In genomic region chr19:15634105-15634504, GRCh38 we compare ENCODE assay signal across 22 cellular contexts. TPM values are rescaled to one million over a fixed set of nuclear protein-coding genes. Genes with fewer than 3 reads are reported as not detected.
DNase-seq lines count a peak whose midpoint lies in the region; ATAC-seq and TF ChIP-seq lines count a peak whose summit lies in the region.
"Had no signal": no experiment of that assay in that cellular context is flagged by ENCODE, and none has a peak within 500 bp of the region (broad histone marks: within the 10 kb centered on the region; RNA-seq: fewer than 3 reads in every experiment).

No MANE protein-coding gene starts in this region.

- peaks cover 8% of the 10 kb centered on the region for H3K9me3 Mint-ChIP-seq in osteocyte (ENCODE audit: unreplicated experiment)
- H3K9me3 Mint-ChIP-seq: CD4-positive, alpha-beta memory T cell had no signal

- no peaks in the 10 kb centered on the region for H3K4me1 Mint-ChIP-seq in osteocyte (ENCODE audit: unreplicated experiment)

- H3K4me3 Mint-ChIP-seq in osteocyte (ENCODE audit: unreplicated experiment) = no peak overlapping the region
- H3K4me3 Mint-ChIP-seq: CD4-positive, alpha-beta memory T cell had no signal

- TF ChIP-seq CTCF in liver (IDR thresholded peaks at IDR 0.05; ENCODE audit: low read depth, low read length, missing input control) (no peak), osteocyte (IDR thresholded peaks at IDR 0.05) (no peak)

- peak; percentile 10 to 37 for TF ChIP-seq RAD21 in liver (IDR thresholded peaks at IDR 0.05)

- no peak overlapping the region for H3K4me3 ChIP-seq in liver (ENCODE audit: low read depth in 1 of 3, low read length in 3 of 3)
- H3K4me3 ChIP-seq: A549, GM23248 had no signal

- WGBS in liver = 31% methylated on average over 3 of the region's 3 CpGs

- no peaks in the 10 kb centered on the region for H3K36me3 Mint-ChIP-seq in osteocyte (ENCODE audit: unreplicated experiment)
- H3K36me3 Mint-ChIP-seq: CD4-positive, alpha-beta memory T cell had no signal

- H3K9me3 ChIP-seq in liver (ENCODE audit: control insufficient read depth in 4 of 4, low read length in 3 of 4) = no peaks in the 10 kb centered on the region
- H3K9me3 ChIP-seq: A549 had no signal

- H3K27me3 Mint-ChIP-seq in osteocyte (ENCODE audit: unreplicated experiment) = no peaks in the 10 kb centered on the region

- ATAC-seq in GM18873 (IDR thresholded peaks at IDR 0.05; ENCODE audit: low FRiP score, unreplicated experiment) = no peak
- ATAC-seq: A549 had no signal

- H3K4me1 ChIP-seq in liver (ENCODE audit: control insufficient read depth in 4 of 4, insufficient read depth in 4 of 4, low read length in 3 of 4) = peaks cover 0 to 32% (median 14%) of the 10 kb centered on the region in 4 donors
- H3K4me1 ChIP-seq: A549 had no signal

- H3K36me3 ChIP-seq in liver (ENCODE audit: control insufficient read depth in 4 of 4, insufficient read depth in 3 of 4, low read depth in 1 of 4, low read length in 3 of 4) = no peaks in the 10 kb centered on the region

- peak overlapping the region; percentile 36 to 59 for H3K27ac ChIP-seq in liver (ENCODE audit: low read depth in 1 of 2, low read length in 2 of 2)
- H3K27ac ChIP-seq: A549, GM23248 had no signal

- peak; percentile 20 for DNase-seq in kidney tubule cell (ENCODE audit: low spot score)
- DNase-seq in osteocyte (ENCODE audit: extremely low spot score, unreplicated experiment) = peak; percentile 19
- DNase-seq in NOMO-1 (lab: John Stamatoyannopoulos, UW; ENCODE audit: unreplicated experiment in 2 of 2) = no peak
- DNase-seq in NCI-H1417 treated with DMSO at 0.1 percent for 48 hours (lab: John Stamatoyannopoulos, UW) = no peak
- DNase-seq: 8988T; ACHN; C1 segment of cervical spinal cord; Calu3; CD4-positive, alpha-beta memory T cell; COR-L47; DMS53; DMS79 treated with DMSO at 0.1 percent for 48 hours; GM23248; H7; HCEC 1CT had no signal

- no peak overlapping the region for H3K27ac Mint-ChIP-seq in osteocyte (ENCODE audit: unreplicated experiment)
- H3K27ac Mint-ChIP-seq: CD4-positive, alpha-beta memory T cell had no signal

- H3K27me3 ChIP-seq in liver (ENCODE audit: control insufficient read depth in 4 of 4, insufficient read depth in 4 of 4, low read length in 3 of 4) = no peaks in the 10 kb centered on the region

- no peak overlapping the region for H3K9ac ChIP-seq in liver (ENCODE audit: low read depth in 1 of 2, low read length in 2 of 2)
- H3K9ac ChIP-seq: GM23248 had no signal

TF ChIP-seq in liver, 16 proteins besides CTCF, POLR2A, EP300 and RAD21:
- TF ChIP-seq GABPA (IDR thresholded peaks at IDR 0.05 in 1 of 2, conservative IDR thresholded peaks at IDR 0.05 in 1 of 2) (no peak), JUND (IDR thresholded peaks at IDR 0.05) (peak; percentile 52 to 56), SP1 (IDR thresholded peaks at IDR 0.05) (peak; percentile 22), EGR1 (IDR thresholded peaks at IDR 0.05; ENCODE audit: low read depth in 2 of 2) (no peak), HNF4A (conservative IDR thresholded peaks at IDR 0.05) (peak; percentile 67 to 81), REST (IDR thresholded peaks at IDR 0.05) (peak; percentile 37), MAX (IDR thresholded peaks at IDR 0.05) (peak; percentile 14), RXRA (IDR thresholded peaks at IDR 0.05) (peak in 1 of 2 donors; percentile 59), YY1 (IDR thresholded peaks at IDR 0.05) (no peak)

RNA-seq across cellular contexts. Expression of gene CYP4F3, which starts 6.6 kb away (rescaled TPM):
- total RNA-seq in liver (100 to 1,000 TPM in 1 of 2 donors, 10 to 100 TPM in 1; 58.4 to 168 TPM), osteocyte (not detected in 2 replicates)
- polyA plus RNA-seq in liver = 100 to 1,000 TPM; 119 to 137 TPM
- total RNA-seq: CD4-positive, alpha-beta memory T cell; Daoy; G401; GM23248; H1; H7 had no signal
- polyA plus RNA-seq: BJ; CD4-positive, alpha-beta memory T cell; GM23248; H1 had no signal

RNA-seq across cellular contexts. Expression of gene CYP4F8, which starts 19.1 kb away (rescaled TPM):
- not detected for total RNA-seq in liver
- polyA plus RNA-seq in liver = not detected
- total RNA-seq in osteocyte = not detected in 2 replicates
- total RNA-seq: Calu3; CD4-positive, alpha-beta memory T cell; Daoy; G401; GM23248; H1; H7 had no signal
- polyA plus RNA-seq: A549; BJ; CD4-positive, alpha-beta memory T cell; GM23248; H1 had no signal

RNA-seq across cellular contexts. Expression of gene CYP4F12, which starts 38.8 kb away (rescaled TPM):
- total RNA-seq in liver (10 to 100 TPM; 19.0 to 31.0 TPM), osteocyte (not detected in 2 replicates)
- polyA plus RNA-seq in liver = 10 to 100 TPM; 14.6 to 64.0 TPM
- total RNA-seq: GM23248, H1, H7 had no signal
- polyA plus RNA-seq: BJ, GM23248, H1 had no signal

Comparison
In these comparisons a context has a peak if more than half of its experiments do, and no peak if none do; other contexts are left out.
1. DNase-seq: peak in kidney tubule cell (single experiment) and osteocyte (single experiment); none in NOMO-1 (0 of 2) and NCI-H1417 treated with DMSO at 0.1 percent for 48 hours (single experiment).
2. RNA of gene CYP4F3, which starts 6.6 kb away (total RNA-seq): 58.4 to 168 TPM in liver; not detected in osteocyte; every median in the first group is over 10 times any median in the second.
3. RNA of gene CYP4F12, which starts 38.8 kb away (total RNA-seq): 19.0 to 31.0 TPM in liver; not detected in osteocyte; every median in the first group is over 10 times any median in the second.